8 cellular contexts compared by ENCODE assay signal in the genomic region with DNA sequence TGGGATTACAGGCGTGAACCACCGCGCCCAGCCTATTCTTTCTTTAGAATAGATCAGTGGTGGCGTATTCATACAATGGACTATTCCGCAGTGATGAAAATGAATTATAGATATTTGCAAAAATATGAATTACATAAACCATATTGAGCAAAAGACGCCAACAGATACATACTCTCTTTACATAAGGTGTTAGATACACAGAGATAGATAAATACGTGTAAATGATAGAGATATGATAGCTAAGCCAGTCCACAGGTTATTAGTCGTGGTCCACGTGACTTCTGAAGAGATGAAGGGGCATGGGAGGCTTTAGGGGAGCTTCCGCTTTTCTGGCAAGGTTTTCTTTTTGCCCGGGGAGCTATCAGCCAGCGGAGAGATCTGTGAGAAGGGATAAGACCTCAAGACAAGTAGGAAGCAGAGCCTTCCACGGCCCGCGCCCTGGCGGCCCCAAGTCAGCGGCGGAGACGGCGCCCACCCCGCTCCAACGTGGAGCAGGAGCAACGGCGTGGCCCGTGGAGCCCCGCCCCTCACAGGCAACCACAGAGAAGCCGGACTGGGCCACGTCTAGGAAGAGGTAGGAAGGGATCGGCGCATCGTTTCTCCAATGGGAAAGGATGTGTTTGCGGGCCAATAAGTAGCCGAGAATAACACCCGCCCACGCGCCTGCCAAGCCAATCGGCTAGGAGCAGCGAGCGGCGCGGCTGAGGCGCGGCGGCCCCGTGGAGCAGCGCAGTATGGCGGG. TPM values are rescaled to one million over a fixed set of nuclear protein-coding genes. Genes with fewer than 3 reads are reported as not detected.
DNase-seq lines count a peak whose midpoint lies in the region; ATAC-seq, FAIRE-seq and TF ChIP-seq lines count a peak whose summit lies in the region.

A gene (plus strand): TSS at position 704 of the 742 bp plus-strand sequence. CDS start 31 bp downstream, at position 735.

- DNase-seq in GM12892 (ENCODE audit: insufficient read length) (peak; percentile 76), NCI-H146 (lab: John Stamatoyannopoulos, UW) (peak; percentile 99), T-helper 1 cell (peak; percentile 81 to 96 (median 91)), adrenal gland (peak; percentile 94 to 99 (median 98)), heart left ventricle (peak; percentile 96 to 98 (median 97)), posterior cingulate gyrus (peak; percentile 91 to 99 (median 96)), upper lobe of left lung (peak; percentile 96 to 98)

- H3K27me3 ChIP-seq in adrenal gland (no peaks in the 10 kb centered on the region), heart left ventricle (no peaks in the 10 kb centered on the region), upper lobe of left lung (no peaks in the 10 kb centered on the region)

- intact Hi-C loops in adrenal gland (cut with DNase I): no loop called here
- intact Hi-C loops in heart left ventricle (cut with DNase I): no loop called here
- intact Hi-C loops in posterior cingulate gyrus (cut with DNase I): no loop called here

- H3K9me3 ChIP-seq in adrenal gland (replicated peaks in 1 of 3): no peaks in the 10 kb centered on the region
- H3K9me3 ChIP-seq in heart left ventricle: no peaks in the 10 kb centered on the region
- no peaks in the 10 kb centered on the region for H3K9me3 ChIP-seq in upper lobe of left lung

- H3K4me1 ChIP-seq in adrenal gland (replicated peaks in 1 of 2) (peaks cover 0 to 5% of the 10 kb centered on the region in 2 donors), heart left ventricle (peaks cover 0 to 5% (median 0%) of the 10 kb centered on the region in 12 donors), upper lobe of left lung (peaks cover 0 to 5% (median 0%) of the 10 kb centered on the region in 4 donors)

- H3K4me3 ChIP-seq in adrenal gland (peak within 1 kb of the TSS in 3 of 4 donors; percentile 54 to 77 (median 66)), heart left ventricle (peak within 1 kb of the TSS; percentile 30 to 84 (median 64)), upper lobe of left lung (peak within 1 kb of the TSS; percentile 60 to 79 (median 70))

- H3K36me3 ChIP-seq in adrenal gland (replicated peaks in 1 of 2) (peaks cover 0 to 13% of the 10 kb centered on the region in 2 donors), heart left ventricle (peaks cover 0 to 14% (median 12%) of the 10 kb centered on the region in 9 donors), upper lobe of left lung (peaks cover 0 to 13% (median 6%) of the 10 kb centered on the region in 4 donors)

- TF ChIP-seq POLR2A in GM12892 (IDR thresholded peaks at IDR 0.05; ENCODE audit: low read depth, low read length): peak; percentile 85
- peak; percentile 4 to 34 for TF ChIP-seq POLR2A in adrenal gland (IDR thresholded peaks at IDR 0.05)
- TF ChIP-seq POLR2A in heart left ventricle (IDR thresholded peaks at IDR 0.05): peak in 1 of 2 donors; percentile 67
- peak in 2 of 4 donors; percentile 33 to 51 for TF ChIP-seq POLR2A in upper lobe of left lung (IDR thresholded peaks at IDR 0.05)

- no peak for TF ChIP-seq EP300 in upper lobe of left lung (IDR thresholded peaks at IDR 0.05)

- ATAC-seq in HG02852 (IDR thresholded peaks at IDR 0.05; ENCODE audit: unreplicated experiment): peak; percentile 93
- peak; percentile 98 to 99 (median 98) for ATAC-seq in heart left ventricle
- peak; percentile 99 for ATAC-seq in upper lobe of left lung (ENCODE audit: low FRiP score in 2 of 2)

- peak; percentile 95 for FAIRE-seq in GM12892 (lab: Jason Lieb, UNC)

- no peak for TF ChIP-seq CTCF in adrenal gland (IDR thresholded peaks at IDR 0.05)
- TF ChIP-seq CTCF in heart left ventricle (IDR thresholded peaks at IDR 0.05): no peak
- peak in 1 of 6 experiments; percentile 11 for TF ChIP-seq CTCF in upper lobe of left lung (IDR thresholded peaks at IDR 0.05)

- peak within 1 kb of the TSS in 2 of 5 donors; percentile 50 to 63 for H3K27ac ChIP-seq in adrenal gland
- H3K27ac ChIP-seq in heart left ventricle: peak within 1 kb of the TSS in 11 of 12 donors; percentile 3 to 72 (median 65)
- peak within 1 kb of the TSS; percentile 56 to 83 (median 64) for H3K27ac ChIP-seq in upper lobe of left lung

- WGBS in adrenal gland, 4 donors: 7 to 15% (median 10%) methylated on average over 25 to 43 of the region's 47 CpGs
- WGBS in heart left ventricle, 4 donors: 7 to 18% (median 10%) methylated on average over 24 to 46 of the region's 47 CpGs
- WGBS in upper lobe of left lung, 2 donors: 7 to 22% methylated on average over 16 to 43 of the region's 47 CpGs

RNA-seq across cellular contexts. Expression of the gene that starts here (rescaled TPM):
- 31.2 TPM for polyA plus RNA-seq in GM12892 (2012; ENCODE audit: missing spikeins)
- total RNA-seq in adrenal gland (10 to 100 TPM in 5 of 8 donors, 1 to 10 TPM in 3; 1.1 to 50.5 (median 17.6) TPM), heart left ventricle (10 to 100 TPM in 7 of 9 donors, 1 to 10 TPM in 2; 5.2 to 22.1 (median 16.0) TPM), upper lobe of left lung (10 to 100 TPM; 17.4 to 82.8 (median 27.2) TPM)
- polyA plus RNA-seq in adrenal gland (10 to 100 TPM; 40.1 to 54.3 (median 44.0) TPM), heart left ventricle (10 to 100 TPM; 12.8 to 21.4 TPM)
